In the genomic region with DNA sequence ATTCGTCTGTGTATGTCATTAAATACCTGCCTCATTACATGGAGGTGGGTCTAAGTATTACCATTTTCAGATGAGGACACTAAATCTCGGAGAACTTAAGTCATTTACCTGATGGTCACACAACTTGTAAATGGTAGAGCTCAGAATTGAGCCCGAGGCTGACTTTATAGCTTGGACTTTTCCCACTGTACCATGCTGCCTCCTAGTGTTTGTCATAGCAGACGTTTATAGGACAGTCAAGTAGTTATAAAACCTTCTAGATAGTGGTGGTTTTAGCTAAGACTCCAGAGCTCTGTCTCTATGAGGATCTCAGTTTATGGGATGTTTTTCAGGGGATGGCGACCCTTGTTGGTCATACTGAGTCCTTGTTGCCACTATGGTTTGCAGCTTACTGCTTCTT, we compare ENCODE assay signal across 8 cellular contexts.
DNase-seq lines count a peak whose midpoint lies in the region; ATAC-seq and TF ChIP-seq lines count a peak whose summit lies in the region.
"Not testable (repeated sequence)": the region's sequence is repeated elsewhere in the genome, so short reads cannot be mapped to it uniquely, and the experiment has no call there.

No MANE protein-coding gene starts in this region.

- not testable (repeated sequence) for H3K9ac ChIP-seq in Karpas-422 (ENCODE audit: low read length); OCI-LY3 (ENCODE audit: low read length)

- 44 to 50% methylated on average over 5 of the region's 5 CpGs for WGBS in aorta, 2 donors

- not testable (repeated sequence) for H3K4me3 Mint-ChIP-seq in activated naive CD4-positive, alpha-beta T cell treated with anti-CD3 and anti-CD28 coated beads, Interleukin-2, amount 10 ng/mL, durations not matched to agents 7 days and 5 days

- H3K9me3 Mint-ChIP-seq in activated naive CD4-positive, alpha-beta T cell treated with anti-CD3 and anti-CD28 coated beads, Interleukin-2, amount 10 ng/mL, durations not matched to agents 7 days and 5 days, result not testable (repeated sequence)

- not testable (repeated sequence) for H3K36me3 ChIP-seq in Karpas-422 (ENCODE audit: insufficient read depth, low read length); OCI-LY3 (replicated peaks; ENCODE audit: low read depth, low read length); aorta (ENCODE audit: control insufficient read depth in 1 of 2, insufficient read depth in 2 of 2, low read length in 1 of 2)

- not testable (repeated sequence) for H3K27ac Mint-ChIP-seq in activated naive CD4-positive, alpha-beta T cell treated with anti-CD3 and anti-CD28 coated beads, Interleukin-2, amount 10 ng/mL, durations not matched to agents 7 days and 5 days

- TF ChIP-seq CTCF in OCI-LY3 (IDR thresholded peaks at IDR 0.05; ENCODE audit: low read depth, low read length) (peak; percentile 14; the same call in 1 of the 2 replicates), fibroblast of the aortic adventitia (IDR thresholded peaks at IDR 0.05; ENCODE audit: insufficient read depth, low read length) (peak; percentile 48)

- intact Hi-C loops in aorta (cut with DNase I), result not testable (repeated sequence)

- H3K27me3 Mint-ChIP-seq in activated naive CD4-positive, alpha-beta T cell treated with anti-CD3 and anti-CD28 coated beads, Interleukin-2, amount 10 ng/mL, durations not matched to agents 7 days and 5 days, result not testable (repeated sequence)

- peaks cover 47% of the 10 kb centered on the region for H3K36me3 Mint-ChIP-seq in activated naive CD4-positive, alpha-beta T cell treated with anti-CD3 and anti-CD28 coated beads, Interleukin-2, amount 10 ng/mL, durations not matched to agents 7 days and 5 days

- not testable (repeated sequence) for H2AFZ ChIP-seq in Karpas-422 (ENCODE audit: low read length); OCI-LY3 (ENCODE audit: low read depth, low read length)

- H3K4me1 Mint-ChIP-seq in activated naive CD4-positive, alpha-beta T cell treated with anti-CD3 and anti-CD28 coated beads, Interleukin-2, amount 10 ng/mL, durations not matched to agents 7 days and 5 days, result not testable (repeated sequence)

- H3K27ac ChIP-seq in Karpas-422 (ENCODE audit: low read length); OCI-LY3 (ENCODE audit: low read length); aorta (ENCODE audit: low read depth in 1 of 2, low read length in 2 of 2): not testable (repeated sequence)

- not testable (repeated sequence) for H3K79me2 ChIP-seq in Karpas-422 (ENCODE audit: low read length); OCI-LY3 (ENCODE audit: low read length)

- ATAC-seq in GM21367 (IDR thresholded peaks at IDR 0.05; ENCODE audit: unreplicated experiment) (peak; percentile 75), aorta (ENCODE audit: low FRiP score) (peak; percentile 56)

- not testable (repeated sequence) for H3K9me2 ChIP-seq in Karpas-422 (replicated peaks; ENCODE audit: insufficient read depth, low read length)

- not testable (repeated sequence) for H3K4me2 ChIP-seq in Karpas-422 (ENCODE audit: low read depth, low read length, poor library complexity, severe bottlenecking); OCI-LY3 (ENCODE audit: low read length)

- H3K9me3 ChIP-seq in Karpas-422 (ENCODE audit: low read length); OCI-LY3 (ENCODE audit: insufficient read depth, low read length); aorta (ENCODE audit: control insufficient read depth, low read length): not testable (repeated sequence)

- not testable (repeated sequence) for H3K27me3 ChIP-seq in Karpas-422 (ENCODE audit: low read length); OCI-LY3 (ENCODE audit: low read depth, low read length); aorta (ENCODE audit: control insufficient read depth in 1 of 2, insufficient read depth in 2 of 2, low read length in 1 of 2)

- not testable (repeated sequence) for H4K20me1 ChIP-seq in Karpas-422 (ENCODE audit: insufficient read depth, low read depth, low read length); OCI-LY3 (ENCODE audit: insufficient read depth, low read length)

- not testable (repeated sequence) for H3K4me3 ChIP-seq in Karpas-422 (ENCODE audit: low read length); OCI-LY3 (ENCODE audit: low read length); fibroblast of the aortic adventitia (ENCODE audit: low read depth, low read length); aorta (ENCODE audit: low read length in 2 of 2)

- DNase-seq in EL (peak; percentile 38), Karpas-422 (peak; percentile 73), fibroblast of the aortic adventitia (ENCODE audit: low read depth) (peak; percentile 58), midbrain (lab: John Stamatoyannopoulos, UW) (peak; percentile 49)
- DNase-seq in activated naive CD4-positive, alpha-beta T cell treated with anti-CD3 and anti-CD28 coated beads, Interleukin-2, amount 10 ng/mL, durations not matched to agents 7 days and 5 days, result peak; percentile 50
- not testable (repeated sequence) for DNase-seq in aorta

- not testable (repeated sequence) for H3K4me1 ChIP-seq in Karpas-422 (ENCODE audit: low read length); OCI-LY3 (ENCODE audit: low read length); aorta (ENCODE audit: control insufficient read depth in 1 of 2, insufficient read depth in 2 of 2, low read length in 2 of 2)

- CTCF ChIA-PET in activated naive CD4-positive, alpha-beta T cell treated with anti-CD3 and anti-CD28 coated beads, Interleukin-2, amount 10 ng/mL, durations not matched to agents 7 days and 5 days (lab: Charles Lee), result interaction anchor here (0.6 to 0.9 kb wide), 2 partner anchors 389 to 392 kb away, joined by 3 read pairs; no protein-coding TSS in a partner anchor
